10 cellular contexts compared by ENCODE assay signal in genomic region chr6:137921823-137922222, GRCh38. TPM values are rescaled to one million over a fixed set of nuclear protein-coding genes. Genes with fewer than 3 reads are reported as not detected.
DNase-seq lines count a peak whose midpoint lies in the region; ATAC-seq, FAIRE-seq and TF ChIP-seq lines count a peak whose summit lies in the region.
"Had no signal": no experiment of that assay in that cellular context is flagged by ENCODE, and none has a peak within 500 bp of the region (broad histone marks: within the 10 kb centered on the region; RNA-seq: fewer than 3 reads in every experiment).

No MANE protein-coding gene starts in this region.

- H3K36me3 Mint-ChIP-seq in memory B cell, result no peaks in the 10 kb centered on the region

- ATAC-seq in GM21529 (IDR thresholded peaks at IDR 0.05; ENCODE audit: unreplicated experiment) (peak; percentile 43), memory B cell (ENCODE audit: low read depth) (peak; percentile 56), GM21619 (IDR thresholded peaks at IDR 0.05; ENCODE audit: unreplicated experiment) (no peak)
- ATAC-seq: activated T-cell treated with anti-CD3 and anti-CD28 coated beads, Interleukin-2, amount 50 U/mL, for 72 hours had no signal

- H3F3A ChIP-seq in Loucy (ENCODE audit: low read depth), result no peaks in the 10 kb centered on the region

- H3K27me3 Mint-ChIP-seq in memory B cell, result no peaks in the 10 kb centered on the region

- peaks cover 23% of the 10 kb centered on the region for H3K4me1 ChIP-seq in Loucy (ENCODE audit: insufficient read depth, low read length, poor library complexity, severe bottlenecking)

- H3K36me3 ChIP-seq in Loucy (ENCODE audit: insufficient read depth, low read length), result no peaks in the 10 kb centered on the region

- H3K9ac ChIP-seq in Loucy (ENCODE audit: low read depth, low read length, poor library complexity, severe bottlenecking), result no peak overlapping the region

- no peak overlapping the region for H3K4me2 ChIP-seq in Loucy (ENCODE audit: low read depth, low read length, poor library complexity, severe bottlenecking)

- H3K27me3 ChIP-seq in Loucy (ENCODE audit: insufficient read depth, low read length, poor library complexity, severe bottlenecking), result no peaks in the 10 kb centered on the region

- DNase-seq in GM12892 (ENCODE audit: insufficient read length), result no peak
- DNase-seq in memory B cell (ENCODE audit: low spot score in 2 of 2), result no peak
- DNase-seq in T-helper 9 cell, result no peak
- no peak for DNase-seq in superior temporal gyrus (ENCODE audit: extremely low spot score)
- DNase-seq: activated T-cell treated with anti-CD3 and anti-CD28 coated beads, Interleukin-2, amount 50 U/mL, for 72 hours; nucleus accumbens; SW 1271 had no signal

- peaks cover 28% of the 10 kb centered on the region for H3K4me1 Mint-ChIP-seq in memory B cell

- peak; percentile 64 for TF ChIP-seq CTCF in Loucy (conservative IDR thresholded peaks at IDR 0.05; ENCODE audit: low read length)

- H3K27ac Mint-ChIP-seq in memory B cell, result peak overlapping the region; percentile 3
- H3K27ac Mint-ChIP-seq: activated T-cell treated with anti-CD3 and anti-CD28 coated beads, Interleukin-2, amount 50 U/mL, for 72 hours had no signal

- no peaks in the 10 kb centered on the region for H3K9me3 Mint-ChIP-seq in memory B cell
- H3K9me3 Mint-ChIP-seq: activated T-cell treated with anti-CD3 and anti-CD28 coated beads, Interleukin-2, amount 50 U/mL, for 72 hours had no signal

- TF ChIP-seq POLR2A in GM12892 (IDR thresholded peaks at IDR 0.05; ENCODE audit: low read depth, low read length), result no peak

- no peaks in the 10 kb centered on the region for H3K9me3 ChIP-seq in Loucy (ENCODE audit: insufficient read depth, low read depth, low read length)

- FAIRE-seq in GM12892 (lab: Jason Lieb, UNC), result peak; percentile 96

- H3K9me2 ChIP-seq in Loucy (replicated peaks; ENCODE audit: low read depth, low read length), result no peaks in the 10 kb centered on the region

- H2AFZ ChIP-seq in Loucy (ENCODE audit: low read length), result no peak overlapping the region

- no peaks in the 10 kb centered on the region for H4K20me1 ChIP-seq in Loucy (ENCODE audit: insufficient read depth, low read length, poor library complexity, severe bottlenecking)

- H3K4me3 Mint-ChIP-seq in memory B cell, result no peak overlapping the region
- H3K4me3 Mint-ChIP-seq: activated T-cell treated with anti-CD3 and anti-CD28 coated beads, Interleukin-2, amount 50 U/mL, for 72 hours had no signal

- no peaks in the 10 kb centered on the region for H3K79me2 ChIP-seq in Loucy (ENCODE audit: insufficient read depth, low read length)

- H3K4me3 ChIP-seq in Loucy (ENCODE audit: low read length, poor library complexity, severe bottlenecking), result no peak overlapping the region

RNA-seq across cellular contexts. Expression of gene TNFAIP3, which starts 54.8 kb away (rescaled TPM):
- 172 TPM for polyA plus RNA-seq in GM12892 (2012; ENCODE audit: missing spikeins)
